29 cellular contexts compared by ENCODE assay signal in the genomic region with DNA sequence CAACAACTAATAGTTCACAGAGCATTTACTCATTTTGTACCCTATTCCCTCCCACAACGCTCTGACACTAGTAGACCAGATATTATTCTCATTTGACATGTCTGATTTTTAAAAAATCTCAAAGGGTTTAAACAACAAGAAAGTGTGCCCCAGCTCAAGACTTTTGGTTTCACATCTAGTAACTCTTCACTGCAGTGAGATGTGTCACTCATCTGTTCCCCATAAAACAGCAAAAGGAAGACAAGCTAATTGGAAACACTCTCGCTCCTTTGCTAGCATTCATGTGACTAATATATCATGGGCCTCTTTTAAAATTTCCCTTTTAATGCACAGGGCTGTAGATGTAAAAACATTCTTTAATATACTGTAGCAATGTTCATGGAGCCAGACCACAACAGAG.
"Had no signal": no experiment of that assay in that cellular context is flagged by ENCODE, and none has a peak within 500 bp of the region (broad histone marks: within the 10 kb centered on the region; RNA-seq: fewer than 3 reads in every experiment).

No MANE protein-coding gene starts in this region.

- H3K9me3 ChIP-seq: lower lobe of right lung, mucosa of descending colon, right lobe of liver, suprapubic skin, transverse colon, vagina had no signal

- H3K4me1 Mint-ChIP-seq: immature natural killer cell; naive B cell; stimulated activated naive CD8-positive, alpha-beta T cell treated with anti-CD3 and anti-CD28 coated beads, Interleukin-15, amount 100 ng/mL, for 72 hours had no signal

- H3K36me3 Mint-ChIP-seq: immature natural killer cell; natural killer cell treated with Interleukin-12 subunit alpha and Interleukin-12 subunit beta and Interleukin-15 and Interleukin-18, amount 100 ng/mL, for 72 hours; neural progenitor cell had no signal

- DNase-seq: dorsolateral prefrontal cortex; effector CD4-positive, alpha-beta T cell; endodermal cell; foreskin melanocyte; glutamatergic neuron; heart right ventricle; hypothalamus; immature natural killer cell; left ventricle myocardium superior; lower lobe of right lung; mesenchymal stem cell; mucosa of descending colon; naive B cell; right lobe of liver; small intestine; stimulated activated CD4-positive, alpha-beta T cell treated with anti-CD3 and anti-CD28 coated beads, Interleukin-15, amount 100 ng/mL, for 24 hours; stimulated activated CD4-positive, alpha-beta T cell treated with anti-CD3 and anti-CD28 coated beads, Interleukin-2, amount 100 ng/mL, for 48 hours; stimulated activated naive CD4-positive, alpha-beta T cell; stimulated activated naive CD8-positive, alpha-beta T cell treated with anti-CD3 and anti-CD28 coated beads, Interleukin-15, amount 100 ng/mL, for 72 hours; transverse colon had no signal

- H3K4me2 ChIP-seq: neural progenitor cell had no signal

- H3K27me3 Mint-ChIP-seq: natural killer cell treated with Interleukin-12 subunit alpha and Interleukin-12 subunit beta and Interleukin-15 and Interleukin-18, amount 100 ng/mL, for 72 hours; progenitor cell of endocrine pancreas; stimulated activated naive CD8-positive, alpha-beta T cell treated with anti-CD3 and anti-CD28 coated beads, Interleukin-15, amount 100 ng/mL, for 72 hours had no signal

- H3K9ac ChIP-seq: neural progenitor cell, parathyroid adenoma had no signal

- H3K4me1 ChIP-seq: lower lobe of right lung, parathyroid adenoma, right lobe of liver, suprapubic skin, vagina had no signal

- H3K27ac Mint-ChIP-seq: endodermal cell; immature natural killer cell; mesothelial cell of epicardium; natural killer cell treated with Interleukin-12 subunit alpha and Interleukin-12 subunit beta and Interleukin-15 and Interleukin-18, amount 100 ng/mL, for 72 hours; neural progenitor cell; progenitor cell of endocrine pancreas; stimulated activated naive CD8-positive, alpha-beta T cell treated with anti-CD3 and anti-CD28 coated beads, Interleukin-15, amount 100 ng/mL, for 72 hours had no signal

- H3K27me3 ChIP-seq: dorsolateral prefrontal cortex, esophagus muscularis mucosa, heart right ventricle, neural progenitor cell, right lobe of liver, suprapubic skin, transverse colon, vagina had no signal

- H3K36me3 ChIP-seq: esophagus muscularis mucosa, heart right ventricle, lower lobe of right lung, neural progenitor cell, right lobe of liver, suprapubic skin, transverse colon, vagina had no signal

- H3K4me3 ChIP-seq: dorsolateral prefrontal cortex, esophagus muscularis mucosa, heart right ventricle, lower lobe of right lung, mucosa of descending colon, neural progenitor cell, right lobe of liver, suprapubic skin, transverse colon, vagina had no signal

- H2AFZ ChIP-seq: neural progenitor cell, parathyroid adenoma had no signal

- H3K4me3 Mint-ChIP-seq: endodermal cell; immature natural killer cell; mesothelial cell of epicardium; naive B cell; natural killer cell treated with Interleukin-12 subunit alpha and Interleukin-12 subunit beta and Interleukin-15 and Interleukin-18, amount 100 ng/mL, for 72 hours; neural progenitor cell; stimulated activated naive CD8-positive, alpha-beta T cell treated with anti-CD3 and anti-CD28 coated beads, Interleukin-15, amount 100 ng/mL, for 72 hours had no signal

- H3K79me2 ChIP-seq: parathyroid adenoma had no signal

- ATAC-seq: heart right ventricle; left ventricle myocardium superior; lower lobe of right lung; mucosa of descending colon; natural killer cell treated with Interleukin-12 subunit alpha and Interleukin-12 subunit beta and Interleukin-15 and Interleukin-18, amount 100 ng/mL, for 72 hours; right lobe of liver; stimulated activated naive CD8-positive, alpha-beta T cell treated with anti-CD3 and anti-CD28 coated beads, Interleukin-15, amount 100 ng/mL, for 72 hours had no signal

- H3K27ac ChIP-seq: dorsolateral prefrontal cortex, epithelial cell of prostate, esophagus muscularis mucosa, heart right ventricle, lower lobe of right lung, neural progenitor cell, parathyroid adenoma, right lobe of liver, suprapubic skin, transverse colon, vagina had no signal

- H3K9me3 Mint-ChIP-seq: natural killer cell treated with Interleukin-12 subunit alpha and Interleukin-12 subunit beta and Interleukin-15 and Interleukin-18, amount 100 ng/mL, for 72 hours had no signal
